ENCODE assay signal across 1 cellular context in the genomic region with DNA sequence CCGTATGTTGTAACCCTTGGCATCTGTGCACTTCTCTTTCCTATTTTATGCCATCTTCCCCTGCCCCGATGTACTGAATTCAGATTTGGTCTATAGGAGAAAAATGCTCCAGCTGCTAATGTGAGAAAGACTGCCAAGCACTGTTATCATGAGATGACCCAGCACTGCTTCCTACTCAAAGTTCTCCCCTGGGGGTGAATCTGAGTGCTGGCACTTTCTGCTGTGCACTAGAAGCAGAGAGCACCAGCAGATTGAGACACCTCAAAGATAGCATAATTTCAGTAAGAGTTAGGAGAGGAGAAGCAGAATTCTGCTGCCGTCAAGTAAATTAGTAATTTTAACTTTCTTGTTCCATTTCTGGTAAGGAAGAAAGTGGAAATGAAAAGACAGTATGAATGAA.
TF ChIP-seq lines count a peak whose summit lies in the region.

No MANE protein-coding gene starts in this region.

TF ChIP-seq in K562, 482 proteins besides CTCF, POLR2A, EP300 and RAD21:
- TF ChIP-seq, protein P1, sequence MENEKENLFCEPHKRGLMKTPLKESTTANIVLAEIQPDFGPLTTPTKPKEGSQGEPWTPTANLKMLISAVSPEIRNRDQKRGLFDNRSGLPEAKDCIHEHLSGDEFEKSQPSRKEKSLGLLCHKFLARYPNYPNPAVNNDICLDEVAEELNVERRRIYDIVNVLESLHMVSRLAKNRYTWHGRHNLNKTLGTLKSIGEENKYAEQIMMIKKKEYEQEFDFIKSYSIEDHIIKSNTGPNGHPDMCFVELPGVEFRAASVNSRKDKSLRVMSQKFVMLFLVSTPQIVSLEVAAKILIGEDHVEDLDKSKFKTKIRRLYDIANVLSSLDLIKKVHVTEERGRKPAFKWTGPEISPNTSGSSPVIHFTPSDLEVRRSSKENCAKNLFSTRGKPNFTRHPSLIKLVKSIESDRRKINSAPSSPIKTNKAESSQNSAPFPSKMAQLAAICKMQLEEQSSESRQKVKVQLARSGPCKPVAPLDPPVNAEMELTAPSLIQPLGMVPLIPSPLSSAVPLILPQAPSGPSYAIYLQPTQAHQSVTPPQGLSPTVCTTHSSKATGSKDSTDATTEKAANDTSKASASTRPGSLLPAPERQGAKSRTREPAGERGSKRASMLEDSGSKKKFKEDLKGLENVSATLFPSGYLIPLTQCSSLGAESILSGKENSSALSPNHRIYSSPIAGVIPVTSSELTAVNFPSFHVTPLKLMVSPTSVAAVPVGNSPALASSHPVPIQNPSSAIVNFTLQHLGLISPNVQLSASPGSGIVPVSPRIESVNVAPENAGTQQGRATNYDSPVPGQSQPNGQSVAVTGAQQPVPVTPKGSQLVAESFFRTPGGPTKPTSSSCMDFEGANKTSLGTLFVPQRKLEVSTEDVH (IDR thresholded peaks at IDR 0.05; ENCODE audit: low read depth, partially characterized antibody): no peak
- TF ChIP-seq ZNF239 (CRISPR knock-in tag; IDR thresholded peaks at IDR 0.05) (no peak), SUPT5H (IDR thresholded peaks at IDR 0.05) (no peak), EZH2 (IDR thresholded peaks at IDR 0.05; ENCODE audit: borderline replicate concordance, low read depth, low read length) (no peak)
- TF ChIP-seq, protein P2, sequence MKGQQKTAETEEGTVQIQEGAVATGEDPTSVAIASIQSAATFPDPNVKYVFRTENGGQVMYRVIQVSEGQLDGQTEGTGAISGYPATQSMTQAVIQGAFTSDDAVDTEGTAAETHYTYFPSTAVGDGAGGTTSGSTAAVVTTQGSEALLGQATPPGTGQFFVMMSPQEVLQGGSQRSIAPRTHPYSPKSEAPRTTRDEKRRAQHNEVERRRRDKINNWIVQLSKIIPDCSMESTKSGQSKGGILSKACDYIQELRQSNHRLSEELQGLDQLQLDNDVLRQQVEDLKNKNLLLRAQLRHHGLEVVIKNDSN (CRISPR knock-in tag; IDR thresholded peaks at IDR 0.05): no peak
